16 cellular contexts compared by ENCODE assay signal in genomic region chr14:59849371-59850130, GRCh38. TPM values are rescaled to one million over a fixed set of nuclear protein-coding genes. Genes with fewer than 3 reads are reported as not detected.
DNase-seq lines count a peak whose midpoint lies in the region; ATAC-seq and TF ChIP-seq lines count a peak whose summit lies in the region.
"Had no signal": no experiment of that assay in that cellular context is flagged by ENCODE, and none has a peak within 500 bp of the region (broad histone marks: within the 10 kb centered on the region; RNA-seq: fewer than 3 reads in every experiment).

No MANE protein-coding gene starts in this region.

- no peaks in the 10 kb centered on the region for H3K4me1 ChIP-seq in gastroesophageal sphincter

- WGBS in gastroesophageal sphincter (ENCODE audit: low coverage in 1 of 2), 2 donors = 64 to 77% methylated on average over 1 of the region's 1 CpG

- no peak for TF ChIP-seq POLR2A in gastroesophageal sphincter (IDR thresholded peaks at IDR 0.05)

- no peak for TF ChIP-seq EP300 in gastroesophageal sphincter (IDR thresholded peaks at IDR 0.05)

- ATAC-seq in gastroesophageal sphincter = peak; percentile 62
- ATAC-seq: natural killer cell treated with Interleukin-12 subunit alpha and Interleukin-12 subunit beta and Interleukin-15 and Interleukin-18, amount 100 ng/mL, for 72 hours had no signal

- no peaks in the 10 kb centered on the region for H3K27me3 ChIP-seq in gastroesophageal sphincter
- H3K27me3 ChIP-seq: brain microvascular endothelial cell, dorsolateral prefrontal cortex had no signal

- H3K36me3 ChIP-seq in gastroesophageal sphincter = no peaks in the 10 kb centered on the region
- H3K36me3 ChIP-seq: brain microvascular endothelial cell had no signal

- H3K27ac ChIP-seq in gastroesophageal sphincter = no peak overlapping the region
- H3K27ac ChIP-seq: brain microvascular endothelial cell had no signal

- no peaks in the 10 kb centered on the region for H3K9me3 ChIP-seq in gastroesophageal sphincter

- DNase-seq in stimulated activated CD4-positive, alpha-beta T cell treated with anti-CD3 and anti-CD28 coated beads, Interleukin-15, amount 100 ng/mL, for 24 hours = peak; percentile 1
- DNase-seq in stimulated activated CD4-positive, alpha-beta T cell treated with anti-CD3 and anti-CD28 coated beads, Interleukin-4, amount 100 ng/mL, for 4 hours = no peak
- peak; percentile 72 to 93 for DNase-seq in NOMO-1 (lab: John Stamatoyannopoulos, UW; ENCODE audit: unreplicated experiment in 2 of 2)
- DNase-seq in HT-29 (ENCODE audit: low spot score) = no peak
- no peak for DNase-seq in DMS79 treated with DMSO at 0.1 percent for 48 hours (lab: John Stamatoyannopoulos, UW)
- DNase-seq in NCI-H2107 (lab: John Stamatoyannopoulos, UW) = no peak
- no peak for DNase-seq in NK-92 treated with Interleukin-12 subunit alpha and Interleukin-12 subunit beta, amount 100 ng/mL, for 24 hours (lab: John Stamatoyannopoulos, UW)
- DNase-seq: activated CD8-positive, alpha-beta memory T cell treated with anti-CD3 and anti-CD28 coated beads, Interleukin-2, amount 50 U/mL, for 48 hours; activated naive CD4-positive, alpha-beta T cell treated with anti-CD3 and anti-CD28 coated beads, Interleukin-2, amount 10 ng/mL, durations not matched to agents 7 days and 5 days; brain microvascular endothelial cell; Calu3; dorsolateral prefrontal cortex; left cardiac atrium; NCI-H1417 had no signal

- TF ChIP-seq CTCF in gastroesophageal sphincter (IDR thresholded peaks at IDR 0.05) = no peak

- H3K4me3 ChIP-seq in gastroesophageal sphincter = no peak overlapping the region
- H3K4me3 ChIP-seq: dorsolateral prefrontal cortex had no signal

RNA-seq across cellular contexts. Expression of gene RTN1, which starts 21.0 kb away (rescaled TPM):
- total RNA-seq in gastroesophageal sphincter = 1 to 10 TPM; 1.4 to 6.9 (median 6.5) TPM
- total RNA-seq in HT-29 (2014; rRNA removed; shearing (Covaris generic)) = not detected in 2 replicates
- total RNA-seq: Calu3; natural killer cell treated with Interleukin-12 subunit alpha and Interleukin-12 subunit beta and Interleukin-15 and Interleukin-18, amount 100 ng/mL, for 72 hours had no signal

Comparison
In these comparisons a context has a peak if more than half of its experiments do, and no peak if none do; other contexts are left out.
1. DNase-seq: peak in stimulated activated CD4-positive, alpha-beta T cell treated with anti-CD3 and anti-CD28 coated beads, Interleukin-15, amount 100 ng/mL, for 24 hours (single experiment) and NOMO-1 (2 of 2); none in stimulated activated CD4-positive, alpha-beta T cell treated with anti-CD3 and anti-CD28 coated beads, Interleukin-4, amount 100 ng/mL, for 4 hours (0 of 2), HT-29 (single experiment), DMS79 treated with DMSO at 0.1 percent for 48 hours (single experiment), NCI-H2107 (single experiment) and NK-92 treated with Interleukin-12 subunit alpha and Interleukin-12 subunit beta, amount 100 ng/mL, for 24 hours (single experiment).